Comparison of ENCODE assay signal across 1 cellular context in the genomic region with DNA sequence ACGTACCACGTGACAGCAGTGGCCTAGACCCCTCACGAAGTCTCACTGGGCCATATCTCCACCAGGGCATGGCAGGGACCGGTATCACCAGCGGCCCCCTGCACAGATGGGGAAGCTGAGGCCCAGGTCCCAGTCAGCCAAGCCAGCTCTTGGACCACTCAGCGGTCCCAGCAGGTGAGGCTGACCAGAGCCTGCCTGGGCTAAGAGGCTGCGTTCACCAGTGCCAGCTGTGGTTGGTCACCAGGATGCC.
TF ChIP-seq lines count a peak whose summit lies in the region.

No MANE protein-coding gene starts in this region.

TF ChIP-seq in liver, 16 proteins besides CTCF, POLR2A, EP300 and RAD21 (continued from another document):
- TF ChIP-seq, protein P1, sequence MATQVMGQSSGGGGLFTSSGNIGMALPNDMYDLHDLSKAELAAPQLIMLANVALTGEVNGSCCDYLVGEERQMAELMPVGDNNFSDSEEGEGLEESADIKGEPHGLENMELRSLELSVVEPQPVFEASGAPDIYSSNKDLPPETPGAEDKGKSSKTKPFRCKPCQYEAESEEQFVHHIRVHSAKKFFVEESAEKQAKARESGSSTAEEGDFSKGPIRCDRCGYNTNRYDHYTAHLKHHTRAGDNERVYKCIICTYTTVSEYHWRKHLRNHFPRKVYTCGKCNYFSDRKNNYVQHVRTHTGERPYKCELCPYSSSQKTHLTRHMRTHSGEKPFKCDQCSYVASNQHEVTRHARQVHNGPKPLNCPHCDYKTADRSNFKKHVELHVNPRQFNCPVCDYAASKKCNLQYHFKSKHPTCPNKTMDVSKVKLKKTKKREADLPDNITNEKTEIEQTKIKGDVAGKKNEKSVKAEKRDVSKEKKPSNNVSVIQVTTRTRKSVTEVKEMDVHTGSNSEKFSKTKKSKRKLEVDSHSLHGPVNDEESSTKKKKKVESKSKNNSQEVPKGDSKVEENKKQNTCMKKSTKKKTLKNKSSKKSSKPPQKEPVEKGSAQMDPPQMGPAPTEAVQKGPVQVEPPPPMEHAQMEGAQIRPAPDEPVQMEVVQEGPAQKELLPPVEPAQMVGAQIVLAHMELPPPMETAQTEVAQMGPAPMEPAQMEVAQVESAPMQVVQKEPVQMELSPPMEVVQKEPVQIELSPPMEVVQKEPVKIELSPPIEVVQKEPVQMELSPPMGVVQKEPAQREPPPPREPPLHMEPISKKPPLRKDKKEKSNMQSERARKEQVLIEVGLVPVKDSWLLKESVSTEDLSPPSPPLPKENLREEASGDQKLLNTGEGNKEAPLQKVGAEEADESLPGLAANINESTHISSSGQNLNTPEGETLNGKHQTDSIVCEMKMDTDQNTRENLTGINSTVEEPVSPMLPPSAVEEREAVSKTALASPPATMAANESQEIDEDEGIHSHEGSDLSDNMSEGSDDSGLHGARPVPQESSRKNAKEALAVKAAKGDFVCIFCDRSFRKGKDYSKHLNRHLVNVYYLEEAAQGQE (IDR thresholded peaks at IDR 0.05) = no peak
